In genomic region chr6:110196874-110197273, GRCh38 we compare ENCODE assay signal across 1 cellular context.
TF ChIP-seq lines count a peak whose summit lies in the region.

No MANE protein-coding gene starts in this region.

TF ChIP-seq in A549, 52 proteins besides CTCF, POLR2A, EP300 and RAD21 (continued from another document):
- no peak for TF ChIP-seq ATOH8 (CRISPR knock-in tag; IDR thresholded peaks at IDR 0.05; ENCODE audit: low read depth)
